Comparison of ENCODE assay signal across 8 cellular contexts in genomic region chr4:17811078-17811603, GRCh38. TPM values are rescaled to one million over a fixed set of nuclear protein-coding genes. Genes with fewer than 3 reads are reported as not detected.
A peak's percentile ranks its signal among the peaks of the same experiment; 100 is the strongest.
DNase-seq lines count a peak whose midpoint lies in the region; ATAC-seq, FAIRE-seq and TF ChIP-seq lines count a peak whose summit lies in the region.

No MANE protein-coding gene starts in this region.

- H3K36me3 ChIP-seq in SJCRH30 (peaks cover 49% of the 10 kb centered on the region), esophagus (ENCODE audit: control insufficient read depth in 2 of 2, insufficient read depth in 2 of 2, low read length in 1 of 2) (no peaks in the 10 kb centered on the region), neutrophil (peaks cover 2% of the 10 kb centered on the region)

- ATAC-seq in A549 (peak; percentile 70 to 83), GM18520 (IDR thresholded peaks at IDR 0.05; ENCODE audit: unreplicated experiment) (peak; percentile 5), HG02981 (IDR thresholded peaks at IDR 0.05; ENCODE audit: unreplicated experiment) (peak; percentile 19)

- H3K4me2 ChIP-seq in A549 = peak overlapping the region; percentile 82

- POLR2A ChIA-PET in A549 (lab: Yijun Ruan, JAX) = interaction anchor here (0.6 kb wide), 1 partner anchor 211 kb away, joined by 3 read pairs; the partner anchor contains the start of gene LCORL

- CTCF ChIA-PET in A549 (lab: Yijun Ruan, JAX) = no interaction called here

- 2% methylated on average over 20 of the region's 48 CpGs for WGBS in A549 (ENCODE audit: missing lambda C conversion rate)
- 1% methylated on average over 44 to 48 of the region's 48 CpGs for WGBS in esophagus, 2 donors

- peaks cover 35% of the 10 kb centered on the region for H3K4me1 ChIP-seq in A549
- H3K4me1 ChIP-seq in SJCRH30 = peaks cover 9% of the 10 kb centered on the region; the same call in 1 of the 2 replicates
- H3K4me1 ChIP-seq in esophagus (ENCODE audit: control insufficient read depth in 2 of 2, insufficient read depth in 2 of 2, low read length in 1 of 2) = peaks cover 2 to 4% of the 10 kb centered on the region in 2 donors
- H3K4me1 ChIP-seq in neutrophil (ENCODE audit: control insufficient read depth in 1 of 2, insufficient read depth in 1 of 2, low read depth in 1 of 2, low read length in 1 of 2) = peaks cover 33 to 39% of the 10 kb centered on the region in 2 experiments

- no peak for TF ChIP-seq POLR2A in A549 (IDR thresholded peaks at IDR 0.05; ENCODE audit: low read length)

- DNase-seq in A549 (ENCODE audit: low read depth in 1 of 2, low spot score in 1 of 2) (no peak), SJCRH30 (no peak), putamen (ENCODE audit: low spot score) (no peak)
- no peak for DNase-seq in activated CD8-positive, alpha-beta memory T cell treated with anti-CD3 and anti-CD28 coated beads, Interleukin-2, amount 50 U/mL, for 4 hours

- H3K27ac ChIP-seq in A549 = peak overlapping the region; percentile 61 to 89; a peak in 5 of 6 replicates
- peak overlapping the region; percentile 92 for H3K27ac ChIP-seq in SJCRH30
- peak overlapping the region; percentile 59 to 62 for H3K27ac ChIP-seq in esophagus (ENCODE audit: low read depth in 2 of 2, low read length in 1 of 2)
- H3K27ac ChIP-seq in neutrophil = peak overlapping the region; percentile 93

- TF ChIP-seq RAD21 in A549 (conservative IDR thresholded peaks at IDR 0.05 in 1 of 2, IDR thresholded peaks at IDR 0.05 in 1 of 2) = no peak

- H3K4me3 ChIP-seq in A549 (peak overlapping the region; percentile 75), SJCRH30 (peak overlapping the region; percentile 93), esophagus (ENCODE audit: low read depth in 1 of 2, low read length in 2 of 2) (peak overlapping the region; percentile 72 to 76), neutrophil (ENCODE audit: low read depth in 1 of 2, low read length in 1 of 2) (peak overlapping the region; percentile 92)

- no peak for TF ChIP-seq EP300 in A549 (IDR thresholded peaks at IDR 0.05)

- no peak for TF ChIP-seq CTCF in A549 (IDR thresholded peaks at IDR 0.05)
- TF ChIP-seq CTCF in neutrophil (IDR thresholded peaks at IDR 0.05) = no peak

- H3K27me3 ChIP-seq in SJCRH30 (no peaks in the 10 kb centered on the region), esophagus (ENCODE audit: control insufficient read depth in 1 of 2, insufficient read depth in 2 of 2, low read length in 2 of 2) (no peaks in the 10 kb centered on the region), neutrophil (no peaks in the 10 kb centered on the region)

- no peak for FAIRE-seq in A549 (lab: Jason Lieb, UNC)

- H3K9me3 ChIP-seq in A549 (no peaks in the 10 kb centered on the region), SJCRH30 (replicated peaks) (no peaks in the 10 kb centered on the region), esophagus (ENCODE audit: control insufficient read depth in 2 of 2, insufficient read depth in 1 of 2, low read depth in 1 of 2, low read length in 1 of 2) (no peaks in the 10 kb centered on the region), neutrophil (no peaks in the 10 kb centered on the region)

TF ChIP-seq in A549, 52 proteins besides CTCF, POLR2A, EP300 and RAD21:
- no peak for TF ChIP-seq PBX3 (IDR thresholded peaks at IDR 0.05)
- no peak for TF ChIP-seq RCOR1 (IDR thresholded peaks at IDR 0.05; ENCODE audit: low read depth, low read length)
- no peak for TF ChIP-seq FOXS1 (CRISPR knock-in tag; IDR thresholded peaks at IDR 0.05)
- TF ChIP-seq CHD4 (IDR thresholded peaks at IDR 0.05; ENCODE audit: borderline replicate concordance) = no peak
- TF ChIP-seq CBX2 (IDR thresholded peaks at IDR 0.05; ENCODE audit: borderline replicate concordance, low read depth) = no peak
- TF ChIP-seq ELK1 (IDR thresholded peaks at IDR 0.05; ENCODE audit: low read depth, low read length) = no peak
- TF ChIP-seq ZFP36 (IDR thresholded peaks at IDR 0.05; ENCODE audit: borderline replicate concordance, partially characterized antibody) = no peak
- TF ChIP-seq NPAS2 (CRISPR knock-in tag; IDR thresholded peaks at IDR 0.05; ENCODE audit: borderline replicate concordance) = no peak
- TF ChIP-seq SREBF2 (IDR thresholded peaks at IDR 0.05) = no peak
- TF ChIP-seq RARB (CRISPR knock-in tag; IDR thresholded peaks at IDR 0.05) = no peak
- no peak for TF ChIP-seq MYC (IDR thresholded peaks at IDR 0.05; ENCODE audit: borderline replicate concordance, low read length)
- TF ChIP-seq ATOH8 (CRISPR knock-in tag; IDR thresholded peaks at IDR 0.05; ENCODE audit: low read depth) = no peak
- no peak for TF ChIP-seq HES2 (IDR thresholded peaks at IDR 0.05)
- no peak for TF ChIP-seq MAX (IDR thresholded peaks at IDR 0.05)
TF ChIP-seq in A549: peak in this region for 0.

RNA-seq across cellular contexts. Expression of gene NCAPG, which starts 0.4 kb away (rescaled TPM):
- polyA plus RNA-seq in A549 (2011; rRNA removed) (22.3 and 36.4 TPM in 2 replicates), A549 (2017; fragmentation: RNase III; extraction: RNeasy Plus Mini Kit Qiagen cat#74134 plus additional on column Dnase treatment) (23.7 to 27.5 TPM (median 23.9 TPM) in 3 replicates), esophagus (1 to 10 TPM; 5.6 to 7.0 TPM)
- polyA plus RNA-seq in A549 (2012; cell fraction: cytosol; rRNA removed) = 7.8 and 8.5 TPM in 2 replicates
- 5.9 and 8.1 TPM in 2 replicates for polyA plus RNA-seq in A549 (2012; cell fraction: nucleus; rRNA removed)
- polyA minus RNA-seq in A549 (2011; rRNA and poly(A)+ RNA removed) = 8.0 and 10.5 TPM in 2 replicates
- total RNA-seq in SJCRH30 (2014; rRNA removed; shearing (Covaris generic)) = 122 and 123 TPM in 2 replicates

RNA-seq across cellular contexts. Expression of gene DCAF16, which starts 0.6 kb away (rescaled TPM):
- polyA plus RNA-seq in A549 (2011; rRNA removed) (12.9 and 13.3 TPM in 2 replicates), A549 (2017; fragmentation: RNase III; extraction: RNeasy Plus Mini Kit Qiagen cat#74134 plus additional on column Dnase treatment) (6.3 to 7.9 TPM (median 6.8 TPM) in 3 replicates), esophagus (1 to 10 TPM; 6.5 to 7.3 TPM)
- polyA plus RNA-seq in A549 (2012; cell fraction: cytosol; rRNA removed) = 6.9 and 7.4 TPM in 2 replicates
- 5.7 and 7.2 TPM in 2 replicates for polyA plus RNA-seq in A549 (2012; cell fraction: nucleus; rRNA removed)
- 9.5 and 11.2 TPM in 2 replicates for polyA minus RNA-seq in A549 (2011; rRNA and poly(A)+ RNA removed)
- 59.1 and 73.7 TPM in 2 replicates for total RNA-seq in SJCRH30 (2014; rRNA removed; shearing (Covaris generic))

RNA-seq across cellular contexts. Expression of gene FAM184B, which starts 29.7 kb away (rescaled TPM):
- 0.01 TPM in 1 of 2 replicates, not detected in the other for polyA plus RNA-seq in A549 (2011; rRNA removed)
- polyA plus RNA-seq in A549 (2012; cell fraction: cytosol; rRNA removed) = under 0.01 and 0.01 TPM in 2 replicates
- polyA plus RNA-seq in A549 (2012; cell fraction: nucleus; rRNA removed) = not detected in 2 replicates
- polyA plus RNA-seq in A549 (2017; fragmentation: RNase III; extraction: RNeasy Plus Mini Kit Qiagen cat#74134 plus additional on column Dnase treatment) = 0.01 to 0.04 TPM in 2 of 3 replicates, not detected in the other
- polyA minus RNA-seq in A549 (2011; rRNA and poly(A)+ RNA removed) = not detected in 2 replicates
- total RNA-seq in SJCRH30 (2014; rRNA removed; shearing (Covaris generic)) = 0.02 and 0.10 TPM in 2 replicates
- under 1 TPM; 0.07 to 0.14 TPM for polyA plus RNA-seq in esophagus

Comparison
In these comparisons a context has a peak if more than half of its experiments do, and no peak if none do; other contexts are left out.
1. ATAC-seq: peak in every context shown above with its lines; median percentile 76 in A549; 19 in HG02981; 5 in GM18520.